Comparison of ENCODE assay signal across 20 cellular contexts in the genomic region with DNA sequence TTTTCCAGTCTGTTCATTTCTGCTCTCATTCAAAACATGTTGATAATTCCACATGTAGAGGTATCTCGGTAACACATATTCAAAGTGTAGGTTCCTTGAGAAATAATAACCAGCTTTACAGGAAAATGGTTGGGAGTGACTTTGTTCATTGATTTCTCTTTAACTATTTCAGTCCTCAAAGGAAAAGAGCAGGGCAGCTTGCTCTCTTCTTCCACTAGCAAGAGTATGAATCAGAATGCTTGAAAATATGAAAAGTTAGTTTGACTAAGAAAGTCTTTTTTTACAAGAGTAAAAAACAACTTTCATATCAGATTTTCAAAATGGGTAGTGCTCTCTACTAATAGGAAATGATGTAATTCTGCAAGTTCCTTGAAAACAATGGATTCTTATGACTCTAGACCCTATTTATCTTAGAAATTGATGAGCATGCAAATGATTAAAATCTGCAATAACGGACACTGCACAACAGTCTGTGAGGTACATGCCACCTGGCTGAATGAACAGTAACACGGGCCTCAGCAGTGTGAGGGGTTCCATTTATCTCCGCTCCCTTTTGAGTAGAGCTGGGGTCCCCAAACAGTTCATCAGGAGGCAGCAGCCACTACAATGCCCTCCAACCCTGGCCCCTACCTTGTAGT.
A peak's percentile ranks its signal among the peaks of the same experiment; 100 is the strongest.
DNase-seq lines count a peak whose midpoint lies in the region; ATAC-seq and TF ChIP-seq lines count a peak whose summit lies in the region.
"Had no signal": no experiment of that assay in that cellular context is flagged by ENCODE, and none has a peak within 500 bp of the region (broad histone marks: within the 10 kb centered on the region; RNA-seq: fewer than 3 reads in every experiment).

No MANE protein-coding gene starts in this region.

- H2AK5ac ChIP-seq in mesenchymal stem cell (ENCODE audit: low read length, severe bottlenecking): peak overlapping the region; percentile 95

- no peaks in the 10 kb centered on the region for H3K9me3 ChIP-seq in mesenchymal stem cell (ENCODE audit: control insufficient read depth, low read length)
- H3K9me3 ChIP-seq: mucosa of descending colon, ovary, spleen had no signal

- no peaks in the 10 kb centered on the region for H3K9me3 Mint-ChIP-seq in activated T-helper 17 cell treated with anti-CD3 and anti-CD28 coated beads, Interleukin-2, amount 50 U/mL, for 72 hours
- H3K9me3 Mint-ChIP-seq: activated naive CD8-positive, alpha-beta T cell treated with anti-CD3 and anti-CD28 coated beads, Interleukin-2, amount 50 U/mL, for 24 hours; nephron; type B pancreatic cell had no signal

- no peak overlapping the region for H2BK12ac ChIP-seq in mesenchymal stem cell (ENCODE audit: low read length in 2 of 2)

- H3K4ac ChIP-seq in mesenchymal stem cell (ENCODE audit: low read depth in 1 of 2, low read length in 2 of 2): no peak overlapping the region

- H2BK5ac ChIP-seq in mesenchymal stem cell (ENCODE audit: low read depth, low read length, poor library complexity, severe bottlenecking): no peak overlapping the region

- H3K27me3 Mint-ChIP-seq in activated T-helper 17 cell treated with anti-CD3 and anti-CD28 coated beads, Interleukin-2, amount 50 U/mL, for 72 hours: peaks cover 3% of the 10 kb centered on the region
- H3K27me3 Mint-ChIP-seq: activated naive CD8-positive, alpha-beta T cell treated with anti-CD3 and anti-CD28 coated beads, Interleukin-2, amount 50 U/mL, for 24 hours; type B pancreatic cell had no signal

- H3K36me3 ChIP-seq in ACC112 (ENCODE audit: insufficient read depth, low read length) (peaks cover 27% of the 10 kb centered on the region), mesenchymal stem cell (ENCODE audit: control insufficient read depth in 1 of 2, insufficient read depth in 2 of 2, low read depth in 1 of 2, low read length in 2 of 2) (peaks cover 3 to 53% of the 10 kb centered on the region in 2 experiments)
- H3K36me3 ChIP-seq: ovary, spleen had no signal

- no peak overlapping the region for H2BK15ac ChIP-seq in mesenchymal stem cell (ENCODE audit: low read depth, poor library complexity, severe bottlenecking)

- H2AFZ ChIP-seq in ACC112 (ENCODE audit: low read length, unreplicated experiment) (no peak overlapping the region), mesenchymal stem cell (ENCODE audit: low read depth, low read length) (no peak overlapping the region)

- peak; percentile 45 for ATAC-seq in activated T-helper 17 cell treated with anti-CD3 and anti-CD28 coated beads, Interleukin-2, amount 50 U/mL, for 72 hours (replicated peaks)
- no peak for ATAC-seq in HG03378 (IDR thresholded peaks at IDR 0.05; ENCODE audit: unreplicated experiment)
- ATAC-seq: activated naive CD8-positive, alpha-beta T cell treated with anti-CD3 and anti-CD28 coated beads, Interleukin-2, amount 50 U/mL, for 24 hours; mucosa of descending colon had no signal

- no peak overlapping the region for H3K4me2 ChIP-seq in mesenchymal stem cell (ENCODE audit: low read length, poor library complexity, severe bottlenecking)

- H3K27me3 ChIP-seq in ACC112 (ENCODE audit: insufficient read depth, low read length) (no peaks in the 10 kb centered on the region), mesenchymal stem cell (ENCODE audit: control insufficient read depth in 1 of 2, insufficient read depth in 1 of 2, low read length in 2 of 2) (no peaks in the 10 kb centered on the region)
- H3K27me3 ChIP-seq: ovary had no signal

- peak overlapping the region in 1 of 2 experiments; percentile 11 for H3K18ac ChIP-seq in mesenchymal stem cell (ENCODE audit: low read depth in 1 of 2, low read length in 2 of 2)

- H3K27ac Mint-ChIP-seq in activated T-helper 17 cell treated with anti-CD3 and anti-CD28 coated beads, Interleukin-2, amount 50 U/mL, for 72 hours: no peak overlapping the region
- H3K27ac Mint-ChIP-seq: activated naive CD8-positive, alpha-beta T cell treated with anti-CD3 and anti-CD28 coated beads, Interleukin-2, amount 50 U/mL, for 24 hours; CD14-positive monocyte; nephron; type B pancreatic cell had no signal

- peaks cover 23% of the 10 kb centered on the region for H3K79me2 ChIP-seq in ACC112 (ENCODE audit: control insufficient read depth, insufficient read depth, low read length, unreplicated experiment)

- H2BK120ac ChIP-seq in mesenchymal stem cell (ENCODE audit: low read depth, low read length): no peak overlapping the region

- H3K79me1 ChIP-seq in mesenchymal stem cell (replicated peaks; ENCODE audit: low read length, poor library complexity, severe bottlenecking): peaks cover 23% of the 10 kb centered on the region

- H3K4me1 ChIP-seq in ACC112 (ENCODE audit: control insufficient read depth, insufficient read depth, low read length, unreplicated experiment): peaks cover 10% of the 10 kb centered on the region
- peaks cover 6% of the 10 kb centered on the region for H3K4me1 ChIP-seq in mesenchymal stem cell (ENCODE audit: control insufficient read depth, insufficient read depth, low read depth, low read length)

- no peak for TF ChIP-seq CTCF in 22Rv1 (IDR thresholded peaks at IDR 0.05)

- no peak overlapping the region for H4K8ac ChIP-seq in mesenchymal stem cell (ENCODE audit: low read length)

- H3K9ac ChIP-seq in mesenchymal stem cell (ENCODE audit: low read length): no peak overlapping the region

- DNase-seq in mesenchymal stem cell (no peak), GM19238 (ENCODE audit: insufficient read length, low spot score) (no peak), iPS-NIHi11 (ENCODE audit: low spot score) (no peak)
- DNase-seq: activated naive CD8-positive, alpha-beta T cell treated with anti-CD3 and anti-CD28 coated beads, Interleukin-2, amount 50 U/mL, for 24 hours; H7; islet precursor cell; mucosa of descending colon; NCI-H1436 treated with DMSO at 0.1 percent for 48 hours; NCI-H446 treated with DMSO at 0.1 percent for 48 hours; RPMI8226; spleen; stimulated activated CD4-positive, alpha-beta T cell treated with anti-CD3 and anti-CD28 coated beads, Interleukin-2, amount 100 ng/mL, for 48 hours had no signal

- peak overlapping the region; percentile 98 for H3K27ac ChIP-seq in 22Rv1
- H3K27ac ChIP-seq in ACC112 (ENCODE audit: low read depth, low read length): peak overlapping the region; percentile 5; the same call in 1 of the 2 replicates
- H3K27ac ChIP-seq in mesenchymal stem cell (ENCODE audit: low read length, poor library complexity, severe bottlenecking): peak overlapping the region; percentile 76

- H4K91ac ChIP-seq in mesenchymal stem cell (ENCODE audit: low read length): no peak overlapping the region

- no peak overlapping the region for H3K4me3 ChIP-seq in ACC112 (ENCODE audit: low read depth, low read length)
- H3K4me3 ChIP-seq in mesenchymal stem cell (ENCODE audit: insufficient read depth in 1 of 2, low read depth in 1 of 2, low read length in 2 of 2): no peak overlapping the region
- H3K4me3 ChIP-seq: mucosa of descending colon, ovary, spleen had no signal

- no peaks in the 10 kb centered on the region for H3K4me1 Mint-ChIP-seq in activated T-helper 17 cell treated with anti-CD3 and anti-CD28 coated beads, Interleukin-2, amount 50 U/mL, for 72 hours
- H3K4me1 Mint-ChIP-seq: CD14-positive monocyte had no signal

- WGBS in mesenchymal stem cell: 95% methylated on average over 3 of the region's 4 CpGs

- no peak overlapping the region for H3K14ac ChIP-seq in mesenchymal stem cell (ENCODE audit: low read length in 2 of 2)

- no peak overlapping the region for H3K4me3 Mint-ChIP-seq in activated T-helper 17 cell treated with anti-CD3 and anti-CD28 coated beads, Interleukin-2, amount 50 U/mL, for 72 hours
- H3K4me3 Mint-ChIP-seq: activated naive CD8-positive, alpha-beta T cell treated with anti-CD3 and anti-CD28 coated beads, Interleukin-2, amount 50 U/mL, for 24 hours; CD14-positive monocyte; nephron; type B pancreatic cell had no signal

- H3K23ac ChIP-seq in mesenchymal stem cell (ENCODE audit: low read length in 2 of 2): no peak overlapping the region

- no peaks in the 10 kb centered on the region for H3K36me3 Mint-ChIP-seq in activated T-helper 17 cell treated with anti-CD3 and anti-CD28 coated beads, Interleukin-2, amount 50 U/mL, for 72 hours (ENCODE audit: low read depth)
- H3K36me3 Mint-ChIP-seq: CD14-positive monocyte had no signal

Comparison
In these comparisons a context has a peak if more than half of its experiments do, and no peak if none do; other contexts are left out.
1. H3K27ac ChIP-seq: peak in every context shown above with its lines; median percentile 98 in 22Rv1; 76 in mesenchymal stem cell; 5 in ACC112.